ENCODE assay signal across 1 cellular context in genomic region chr1:1122078-1122811, GRCh38.
A peak's percentile ranks its signal among the peaks of the same experiment; 100 is the strongest.
TF ChIP-seq lines count a peak whose summit lies in the region.

No MANE protein-coding gene starts in this region.

TF ChIP-seq in HepG2, 621 proteins besides CTCF, POLR2A, EP300 and RAD21 (continued from another document and continues in another):
- TF ChIP-seq HINFP (CRISPR knock-in tag; IDR thresholded peaks at IDR 0.05; ENCODE audit: low read depth), result no peak
- no peak for TF ChIP-seq TAF15 (IDR thresholded peaks at IDR 0.05; ENCODE audit: low read depth, low read length, poor library complexity, severe bottlenecking)
- no peak for TF ChIP-seq HCFC1 (IDR thresholded peaks at IDR 0.05; ENCODE audit: low read depth, low read length)
- peak; percentile 60; the same call in 1 of the 2 replicates for TF ChIP-seq ZFX (CRISPR knock-in tag; IDR thresholded peaks at IDR 0.05; ENCODE audit: low read depth)
- TF ChIP-seq ZBED4 (CRISPR knock-in tag; IDR thresholded peaks at IDR 0.05; ENCODE audit: borderline replicate concordance), result peak; percentile 81; the same call in 1 of the 2 replicates
- no peak; the same call in 1 of the 2 replicates for TF ChIP-seq NFKB2 (CRISPR knock-in tag; IDR thresholded peaks at IDR 0.05; ENCODE audit: borderline replicate concordance)
- TF ChIP-seq ZNF720 (CRISPR knock-in tag; IDR thresholded peaks at IDR 0.05), result no peak
- TF ChIP-seq BCL3 (CRISPR knock-in tag; IDR thresholded peaks at IDR 0.05), result no peak
- peak; percentile 67; the same call in 1 of the 2 replicates for TF ChIP-seq ZBTB33 (CRISPR knock-in tag; IDR thresholded peaks at IDR 0.05)
- TF ChIP-seq ZMAT5 (CRISPR knock-in tag; IDR thresholded peaks at IDR 0.05; ENCODE audit: borderline replicate concordance, low read depth), result no peak
- no peak for TF ChIP-seq ZNF768 (CRISPR knock-in tag; IDR thresholded peaks at IDR 0.05)
- no peak for TF ChIP-seq TERF1 (CRISPR knock-in tag; IDR thresholded peaks at IDR 0.05)
- no peak for TF ChIP-seq MIXL1 (CRISPR knock-in tag; IDR thresholded peaks at IDR 0.05)
- 0 out of 2 replicates have a peak, but pooled peaks have one; percentile 22 for TF ChIP-seq MED1 (CRISPR knock-in tag; IDR thresholded peaks at IDR 0.05)
- peak; percentile 82; the same call in 1 of the 2 replicates for TF ChIP-seq HIC2 (CRISPR knock-in tag; IDR thresholded peaks at IDR 0.05; ENCODE audit: low read depth)
- no peak for TF ChIP-seq TEAD3 (CRISPR knock-in tag; optimal IDR thresholded peaks at IDR 0.05; ENCODE audit: borderline replicate concordance)
- no peak for TF ChIP-seq SNAPC4 (CRISPR knock-in tag; IDR thresholded peaks at IDR 0.05)
- no peak for TF ChIP-seq FOSL1 (CRISPR knock-in tag; IDR thresholded peaks at IDR 0.05; ENCODE audit: borderline replicate concordance)
- no peak for TF ChIP-seq KLF13 (CRISPR knock-in tag; IDR thresholded peaks at IDR 0.05)
- 0 out of 2 replicates have a peak, but pooled peaks have one; percentile 16 for TF ChIP-seq NR2C2 (CRISPR knock-in tag; IDR thresholded peaks at IDR 0.05; ENCODE audit: borderline replicate concordance)
- no peak for TF ChIP-seq RNF219 (CRISPR knock-in tag; IDR thresholded peaks at IDR 0.05)
- no peak for TF ChIP-seq ZBTB37 (CRISPR knock-in tag; IDR thresholded peaks at IDR 0.05)
- no peak; the same call in 1 of the 2 replicates for TF ChIP-seq ZNF546 (CRISPR knock-in tag; conservative IDR thresholded peaks at IDR 0.05)
- no peak for TF ChIP-seq GLMP (CRISPR knock-in tag; IDR thresholded peaks at IDR 0.05; ENCODE audit: borderline replicate concordance)
- TF ChIP-seq SRF (IDR thresholded peaks at IDR 0.05; ENCODE audit: low read depth, low read length), result no peak
- TF ChIP-seq FOXO4 (CRISPR knock-in tag; conservative IDR thresholded peaks at IDR 0.05), result no peak
- TF ChIP-seq BHLHE40 (IDR thresholded peaks at IDR 0.05; ENCODE audit: low read length), result no peak
- TF ChIP-seq HIVEP1 (CRISPR knock-in tag; IDR thresholded peaks at IDR 0.05), result 0 out of 2 replicates have a peak, but pooled peaks have one; percentile 37
